In the genomic region with DNA sequence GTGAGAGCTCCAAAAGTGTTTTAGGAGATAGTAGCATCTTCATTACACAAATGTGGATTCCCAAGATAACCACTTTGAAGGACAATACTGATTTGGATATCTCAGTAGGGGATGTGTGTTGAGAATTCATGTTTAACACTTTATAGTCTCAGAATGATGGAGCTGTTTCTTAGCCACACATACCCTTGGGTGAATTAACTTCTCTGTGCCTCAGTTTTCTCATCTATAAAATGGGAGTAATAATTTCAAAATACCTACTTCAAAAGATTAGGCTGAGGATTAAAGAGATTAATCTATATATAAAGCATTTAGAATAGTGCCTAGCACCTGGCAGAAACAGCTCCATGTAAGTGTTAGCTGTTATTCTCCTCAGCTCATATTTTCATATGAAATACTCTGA, we compare ENCODE assay signal across 2 cellular contexts.
TF ChIP-seq lines count a peak whose summit lies in the region.

No MANE protein-coding gene starts in this region.

TF ChIP-seq in HepG2, 621 proteins besides CTCF, POLR2A, EP300 and RAD21:
- TF ChIP-seq, protein P1, sequence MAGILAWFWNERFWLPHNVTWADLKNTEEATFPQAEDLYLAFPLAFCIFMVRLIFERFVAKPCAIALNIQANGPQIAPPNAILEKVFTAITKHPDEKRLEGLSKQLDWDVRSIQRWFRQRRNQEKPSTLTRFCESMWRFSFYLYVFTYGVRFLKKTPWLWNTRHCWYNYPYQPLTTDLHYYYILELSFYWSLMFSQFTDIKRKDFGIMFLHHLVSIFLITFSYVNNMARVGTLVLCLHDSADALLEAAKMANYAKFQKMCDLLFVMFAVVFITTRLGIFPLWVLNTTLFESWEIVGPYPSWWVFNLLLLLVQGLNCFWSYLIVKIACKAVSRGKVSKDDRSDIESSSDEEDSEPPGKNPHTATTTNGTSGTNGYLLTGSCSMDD (CRISPR knock-in tag; IDR thresholded peaks at IDR 0.05), result no peak
- TF ChIP-seq ZNF629 (CRISPR knock-in tag; conservative IDR thresholded peaks at IDR 0.05), result peak; percentile 68
TF ChIP-seq in HepG2: peak in this region for 1.

TF ChIP-seq in K562, 482 proteins besides CTCF, POLR2A, EP300 and RAD21:
- TF ChIP-seq ZNF212 (CRISPR knock-in tag; IDR thresholded peaks at IDR 0.05), result no peak
- peak; percentile 88 for TF ChIP-seq RBM25 (IDR thresholded peaks at IDR 0.05; ENCODE audit: low read depth, low read length, severe bottlenecking)
- TF ChIP-seq NR2C2 (CRISPR knock-in tag; IDR thresholded peaks at IDR 0.05), result no peak
- no peak for TF ChIP-seq NR2C2 (tag; IDR thresholded peaks at IDR 0.05)
